ENCODE assay signal across 17 cellular contexts in genomic region chr1:21736876-21737275, GRCh38.
"Had no signal": no experiment of that assay in that cellular context is flagged by ENCODE, and none has a peak within 500 bp of the region (broad histone marks: within the 10 kb centered on the region; RNA-seq: fewer than 3 reads in every experiment).

No MANE protein-coding gene starts in this region.

- H3K27ac Mint-ChIP-seq: activated CD4-positive, alpha-beta memory T cell treated with anti-CD3 and anti-CD28 coated beads, Interleukin-2, amount 10 ng/mL, durations not matched to agents 7 days and 5 days; activated naive CD4-positive, alpha-beta T cell treated with anti-CD3 and anti-CD28 coated beads, Interleukin-2, amount 10 ng/mL, durations not matched to agents 7 days and 5 days; natural killer cell treated with Interleukin-12 subunit alpha and Interleukin-12 subunit beta and Interleukin-15 and Interleukin-18, amount 100 ng/mL, for 72 hours; stimulated activated naive CD8-positive, alpha-beta T cell treated with anti-CD3 and anti-CD28 coated beads, Interleukin-15, Interleukin-2, amounts not matched to agents 100 ng/mL and 50 ng/mL, for 24 hours; T-helper 1 cell treated with Interleukin-12 subunit alpha and Interleukin-12 subunit beta and Interleukin-4 antibody, amounts not matched to agents 30 μg/mL and 1 μg/mL, for 36 hours had no signal

- H3K9me3 Mint-ChIP-seq: activated CD4-positive, alpha-beta memory T cell treated with anti-CD3 and anti-CD28 coated beads, Interleukin-2, amount 10 ng/mL, durations not matched to agents 7 days and 5 days; activated naive CD4-positive, alpha-beta T cell treated with anti-CD3 and anti-CD28 coated beads, Interleukin-2, amount 10 ng/mL, durations not matched to agents 7 days and 5 days; natural killer cell treated with Interleukin-12 subunit alpha and Interleukin-12 subunit beta and Interleukin-15 and Interleukin-18, amount 100 ng/mL, for 72 hours; stimulated activated naive CD8-positive, alpha-beta T cell treated with anti-CD3 and anti-CD28 coated beads, Interleukin-15, Interleukin-2, amounts not matched to agents 100 ng/mL and 50 ng/mL, for 24 hours; T-helper 1 cell treated with Interleukin-12 subunit alpha and Interleukin-12 subunit beta and Interleukin-4 antibody, amounts not matched to agents 30 μg/mL and 1 μg/mL, for 36 hours had no signal

- H3K36me3 Mint-ChIP-seq: natural killer cell treated with Interleukin-12 subunit alpha and Interleukin-12 subunit beta and Interleukin-15 and Interleukin-18, amount 100 ng/mL, for 72 hours had no signal

- H3K4me3 Mint-ChIP-seq: activated CD4-positive, alpha-beta memory T cell treated with anti-CD3 and anti-CD28 coated beads, Interleukin-2, amount 10 ng/mL, durations not matched to agents 7 days and 5 days; activated naive CD4-positive, alpha-beta T cell treated with anti-CD3 and anti-CD28 coated beads, Interleukin-2, amount 10 ng/mL, durations not matched to agents 7 days and 5 days; natural killer cell treated with Interleukin-12 subunit alpha and Interleukin-12 subunit beta and Interleukin-15 and Interleukin-18, amount 100 ng/mL, for 72 hours; stimulated activated naive CD8-positive, alpha-beta T cell treated with anti-CD3 and anti-CD28 coated beads, Interleukin-15, Interleukin-2, amounts not matched to agents 100 ng/mL and 50 ng/mL, for 24 hours; T-helper 1 cell treated with Interleukin-12 subunit alpha and Interleukin-12 subunit beta and Interleukin-4 antibody, amounts not matched to agents 30 μg/mL and 1 μg/mL, for 36 hours had no signal

- DNase-seq: activated CD4-positive, alpha-beta memory T cell treated with anti-CD3 and anti-CD28 coated beads, Interleukin-2, amount 10 ng/mL, durations not matched to agents 7 days and 5 days; activated CD4-positive, alpha-beta T cell treated with anti-CD3 and anti-CD28 coated beads for 1 hour; activated CD8-positive, alpha-beta memory T cell treated with anti-CD3 and anti-CD28 coated beads, Interleukin-2, amount 50 U/mL, for 4 hours; activated naive CD4-positive, alpha-beta T cell treated with anti-CD3 and anti-CD28 coated beads, Interleukin-2, amount 10 ng/mL, durations not matched to agents 7 days and 5 days; cerebellar nuclear complex; cortex of kidney; hippocampal formation; lower lobe of right lung; SHP77 treated with DMSO at 0.1 percent for 48 hours; sigmoid colon; spleen; transverse colon; uterus had no signal

- H3K27me3 Mint-ChIP-seq: activated CD4-positive, alpha-beta memory T cell treated with anti-CD3 and anti-CD28 coated beads, Interleukin-2, amount 10 ng/mL, durations not matched to agents 7 days and 5 days; activated naive CD4-positive, alpha-beta T cell treated with anti-CD3 and anti-CD28 coated beads, Interleukin-2, amount 10 ng/mL, durations not matched to agents 7 days and 5 days; natural killer cell treated with Interleukin-12 subunit alpha and Interleukin-12 subunit beta and Interleukin-15 and Interleukin-18, amount 100 ng/mL, for 72 hours; stimulated activated naive CD8-positive, alpha-beta T cell treated with anti-CD3 and anti-CD28 coated beads, Interleukin-15, Interleukin-2, amounts not matched to agents 100 ng/mL and 50 ng/mL, for 24 hours had no signal

- ATAC-seq: lower lobe of right lung; natural killer cell treated with Interleukin-12 subunit alpha and Interleukin-12 subunit beta and Interleukin-15 and Interleukin-18, amount 100 ng/mL, for 72 hours; SK-N-SH treated with all-trans-retinoic acid at 6 μM for 48 hours had no signal
